ENCODE assay signal across 13 cellular contexts in the genomic region with DNA sequence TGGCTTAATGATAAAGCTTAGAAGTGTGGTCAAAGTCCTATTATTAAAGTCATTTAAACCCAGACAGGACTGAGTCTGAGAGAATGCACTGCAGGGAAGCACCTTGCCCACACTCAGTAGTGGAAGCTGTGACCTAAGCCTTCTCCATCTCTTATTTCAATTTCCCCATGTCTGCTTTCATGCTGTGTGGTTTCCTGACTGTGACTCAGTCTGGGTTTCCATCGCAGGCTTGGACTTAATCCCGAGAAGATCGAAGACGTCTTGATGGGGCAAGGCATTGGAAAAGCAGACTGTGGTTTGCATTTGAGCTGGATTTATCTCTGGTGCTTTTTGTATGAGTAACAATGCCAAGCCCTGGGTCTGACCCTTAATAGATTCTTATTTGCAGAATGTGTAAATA.
DNase-seq lines count a peak whose midpoint lies in the region; ATAC-seq, FAIRE-seq and TF ChIP-seq lines count a peak whose summit lies in the region.
"Had no signal": no experiment of that assay in that cellular context is flagged by ENCODE, and none has a peak within 500 bp of the region (broad histone marks: within the 10 kb centered on the region; RNA-seq: fewer than 3 reads in every experiment).

No MANE protein-coding gene starts in this region.

- H3K4me1 Mint-ChIP-seq in endothelial cell (ENCODE audit: unreplicated experiment): peaks cover 32% of the 10 kb centered on the region

- peak; percentile 87 for DNase-seq in DMS79 (lab: John Stamatoyannopoulos, UW)
- DNase-seq in MG63: peak; percentile 82
- peak; percentile 20 for DNase-seq in bronchial epithelial cell (ENCODE audit: low read depth)
- DNase-seq in renal cortical epithelial cell (ENCODE audit: low read depth): peak; percentile 63
- DNase-seq in NCI-H82 treated with DMSO at 0.1 percent for 48 hours (lab: John Stamatoyannopoulos, UW; ENCODE audit: unreplicated experiment): no peak
- no peak for DNase-seq in endothelial cell (ENCODE audit: low spot score)
- DNase-seq: CD8-positive, alpha-beta T cell; stimulated activated CD4-positive, alpha-beta T cell treated with anti-CD3 and anti-CD28 coated beads, Interleukin-4, amount 100 ng/mL, for 24 hours; stimulated activated naive CD4-positive, alpha-beta T cell treated with Interleukin-2 at 50 U/mL for 16 hours had no signal

- no peak for ATAC-seq in HG03378 (IDR thresholded peaks at IDR 0.05; ENCODE audit: unreplicated experiment)
- ATAC-seq in HG03135 (IDR thresholded peaks at IDR 0.05; ENCODE audit: unreplicated experiment): no peak
- ATAC-seq: CD8-positive, alpha-beta T cell had no signal

- H3K4me3 Mint-ChIP-seq in endothelial cell (ENCODE audit: unreplicated experiment): no peak overlapping the region
- H3K4me3 Mint-ChIP-seq: CD8-positive, alpha-beta T cell had no signal

- H3K27me3 Mint-ChIP-seq in endothelial cell (ENCODE audit: unreplicated experiment): peaks cover 1% of the 10 kb centered on the region

- H3K4me3 ChIP-seq in MG63 (no peak overlapping the region), bronchial epithelial cell (ENCODE audit: low read depth, low read length) (no peak overlapping the region)
- H3K4me3 ChIP-seq: prostate gland had no signal

- no peaks in the 10 kb centered on the region for H3K36me3 Mint-ChIP-seq in endothelial cell (ENCODE audit: low read depth, unreplicated experiment)
- H3K36me3 Mint-ChIP-seq: CD8-positive, alpha-beta T cell had no signal

- no peaks in the 10 kb centered on the region for H3K36me3 ChIP-seq in MG63
- no peaks in the 10 kb centered on the region for H3K36me3 ChIP-seq in bronchial epithelial cell (ENCODE audit: control insufficient read depth, insufficient read depth, low read length)
- H3K36me3 ChIP-seq: prostate gland had no signal

- H3K27me3 ChIP-seq in MG63 (peaks cover 5% of the 10 kb centered on the region; the same call in 1 of the 2 replicates), bronchial epithelial cell (ENCODE audit: control insufficient read depth, insufficient read depth, low read length) (no peaks in the 10 kb centered on the region)

- no peaks in the 10 kb centered on the region for H3K9me3 ChIP-seq in MG63
- H3K9me3 ChIP-seq: prostate gland had no signal

- H3K9me3 Mint-ChIP-seq in endothelial cell (ENCODE audit: unreplicated experiment): no peaks in the 10 kb centered on the region

- H3K27ac Mint-ChIP-seq in endothelial cell (ENCODE audit: unreplicated experiment): no peak overlapping the region
- H3K27ac Mint-ChIP-seq: activated T-helper 2 cell treated with anti-CD3 and anti-CD28 coated beads, Interferon-gamma antibody, Interleukin-2, Interleukin-4, amounts not matched to agents 10 μg/mL and 5 μg/mL and 100 μg/mL, durations not matched to agents 14 hours and 24 hours and 36 hours; CD8-positive, alpha-beta T cell had no signal

- TF ChIP-seq CTCF in bronchial epithelial cell (IDR thresholded peaks at IDR 0.05; ENCODE audit: insufficient read depth, low read length, severe bottlenecking) (no peak), endothelial cell (IDR thresholded peaks at IDR 0.05; ENCODE audit: unreplicated experiment) (no peak)

- FAIRE-seq in bronchial epithelial cell (lab: Jason Lieb, UNC): no peak

Comparison
In these comparisons a context has a peak if more than half of its experiments do, and no peak if none do; other contexts are left out.
1. DNase-seq: peak in DMS79 (single experiment), MG63 (single experiment), bronchial epithelial cell (single experiment) and renal cortical epithelial cell (single experiment); none in NCI-H82 treated with DMSO at 0.1 percent for 48 hours (single experiment) and endothelial cell (single experiment).